1 cellular context compared by ENCODE assay signal in the genomic region with DNA sequence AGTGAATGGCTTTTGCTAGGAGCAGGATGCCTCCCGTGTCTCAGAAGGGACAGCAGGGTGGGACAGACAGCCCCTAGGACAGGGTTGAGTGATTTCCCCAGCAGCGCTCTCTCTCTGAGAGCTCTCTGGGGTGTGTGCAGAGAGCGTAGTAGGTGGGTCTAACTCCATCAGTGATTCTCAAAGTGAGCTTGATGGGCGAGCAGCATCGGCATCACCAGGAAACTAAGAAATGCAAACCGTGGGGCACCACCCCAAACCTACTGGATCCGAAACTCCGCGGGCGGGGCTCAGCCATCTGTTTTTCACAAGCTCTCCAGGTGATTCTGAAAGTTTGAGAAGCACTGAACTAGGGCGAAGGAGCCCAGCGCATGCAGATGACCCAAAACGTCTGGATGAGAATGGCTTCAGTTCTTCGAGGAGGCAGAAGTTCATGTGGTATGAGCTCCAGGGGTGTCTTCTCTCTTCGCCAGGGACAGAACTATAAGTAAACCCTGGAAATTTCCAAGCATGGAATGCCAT.
TF ChIP-seq lines count a peak whose summit lies in the region.

No MANE protein-coding gene starts in this region.

TF ChIP-seq in HepG2, 621 proteins besides CTCF, POLR2A, EP300 and RAD21:
- TF ChIP-seq MTF1 (CRISPR knock-in tag; IDR thresholded peaks at IDR 0.05) (0 out of 2 replicates have a peak, but pooled peaks have one; percentile 57), ZNF292 (CRISPR knock-in tag; IDR thresholded peaks at IDR 0.05; ENCODE audit: borderline replicate concordance, low read depth) (0 out of 2 replicates have a peak, but pooled peaks have one; percentile 1), ZNF749 (CRISPR knock-in tag; IDR thresholded peaks at IDR 0.05; ENCODE audit: borderline replicate concordance) (0 out of 2 replicates have a peak, but pooled peaks have one; percentile 16), ZNF558 (CRISPR knock-in tag; IDR thresholded peaks at IDR 0.05; ENCODE audit: borderline replicate concordance) (no peak), GTF3A (CRISPR knock-in tag; conservative IDR thresholded peaks at IDR 0.05) (0 out of 2 replicates have a peak, but pooled peaks have one; percentile 3), ZNF333 (CRISPR knock-in tag; IDR thresholded peaks at IDR 0.05; ENCODE audit: borderline replicate concordance) (0 out of 2 replicates have a peak, but pooled peaks have one; percentile 13), KDM3A (CRISPR knock-in tag; IDR thresholded peaks at IDR 0.05; ENCODE audit: low read depth) (no peak), NAIF1 (CRISPR knock-in tag; IDR thresholded peaks at IDR 0.05; ENCODE audit: borderline replicate concordance) (no peak), HNRNPK (IDR thresholded peaks at IDR 0.05; ENCODE audit: low read depth, low read length, poor library complexity, severe bottlenecking) (no peak), FOXM1 (CRISPR knock-in tag; IDR thresholded peaks at IDR 0.05) (0 out of 2 replicates have a peak, but pooled peaks have one; percentile 24), ZNF235 (CRISPR knock-in tag; IDR thresholded peaks at IDR 0.05; ENCODE audit: borderline replicate concordance) (peak; percentile 42; the same call in 1 of the 2 replicates), ZNF367 (CRISPR knock-in tag; IDR thresholded peaks at IDR 0.05; ENCODE audit: borderline replicate concordance) (0 out of 2 replicates have a peak, but pooled peaks have one; percentile 30), ZNF446 (CRISPR knock-in tag; IDR thresholded peaks at IDR 0.05) (0 out of 2 replicates have a peak, but pooled peaks have one; percentile 50), ZNF556 (CRISPR knock-in tag; IDR thresholded peaks at IDR 0.05; ENCODE audit: borderline replicate concordance) (no peak), KMT2B (CRISPR knock-in tag; IDR thresholded peaks at IDR 0.05) (0 out of 2 replicates have a peak, but pooled peaks have one; percentile 6), SSRP1 (CRISPR knock-in tag; IDR thresholded peaks at IDR 0.05) (peak; percentile 22), ZFP82 (CRISPR knock-in tag; IDR thresholded peaks at IDR 0.05; ENCODE audit: borderline replicate concordance) (0 out of 2 replicates have a peak, but pooled peaks have one; percentile 26), SRSF1 (optimal IDR thresholded peaks at IDR 0.05; ENCODE audit: low read depth, low read length) (peak; percentile 17), ZSCAN20 (CRISPR knock-in tag; IDR thresholded peaks at IDR 0.05; ENCODE audit: borderline replicate concordance) (0 out of 2 replicates have a peak, but pooled peaks have one; percentile 42), ZNF720 (CRISPR knock-in tag; IDR thresholded peaks at IDR 0.05) (0 out of 2 replicates have a peak, but pooled peaks have one; percentile 8), ZSCAN22 (CRISPR knock-in tag; IDR thresholded peaks at IDR 0.05) (0 out of 2 replicates have a peak, but pooled peaks have one; percentile 9), REL (CRISPR knock-in tag; conservative IDR thresholded peaks at IDR 0.05) (no peak), NFKB2 (CRISPR knock-in tag; IDR thresholded peaks at IDR 0.05; ENCODE audit: borderline replicate concordance) (0 out of 2 replicates have a peak, but pooled peaks have one; percentile 35)
- TF ChIP-seq, protein P1, sequence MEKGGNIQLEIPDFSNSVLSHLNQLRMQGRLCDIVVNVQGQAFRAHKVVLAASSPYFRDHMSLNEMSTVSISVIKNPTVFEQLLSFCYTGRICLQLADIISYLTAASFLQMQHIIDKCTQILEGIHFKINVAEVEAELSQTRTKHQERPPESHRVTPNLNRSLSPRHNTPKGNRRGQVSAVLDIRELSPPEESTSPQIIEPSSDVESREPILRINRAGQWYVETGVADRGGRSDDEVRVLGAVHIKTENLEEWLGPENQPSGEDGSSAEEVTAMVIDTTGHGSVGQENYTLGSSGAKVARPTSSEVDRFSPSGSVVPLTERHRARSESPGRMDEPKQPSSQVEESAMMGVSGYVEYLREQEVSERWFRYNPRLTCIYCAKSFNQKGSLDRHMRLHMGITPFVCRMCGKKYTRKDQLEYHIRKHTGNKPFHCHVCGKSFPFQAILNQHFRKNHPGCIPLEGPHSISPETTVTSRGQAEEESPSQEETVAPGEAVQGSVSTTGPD (CRISPR knock-in tag; IDR thresholded peaks at IDR 0.05): 0 out of 2 replicates have a peak, but pooled peaks have one; percentile 48
- TF ChIP-seq, protein P2, sequence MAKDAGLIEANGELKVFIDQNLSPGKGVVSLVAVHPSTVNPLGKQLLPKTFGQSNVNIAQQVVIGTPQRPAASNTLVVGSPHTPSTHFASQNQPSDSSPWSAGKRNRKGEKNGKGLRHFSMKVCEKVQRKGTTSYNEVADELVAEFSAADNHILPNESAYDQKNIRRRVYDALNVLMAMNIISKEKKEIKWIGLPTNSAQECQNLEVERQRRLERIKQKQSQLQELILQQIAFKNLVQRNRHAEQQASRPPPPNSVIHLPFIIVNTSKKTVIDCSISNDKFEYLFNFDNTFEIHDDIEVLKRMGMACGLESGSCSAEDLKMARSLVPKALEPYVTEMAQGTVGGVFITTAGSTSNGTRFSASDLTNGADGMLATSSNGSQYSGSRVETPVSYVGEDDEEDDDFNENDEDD (CRISPR knock-in tag; IDR thresholded peaks at IDR 0.05; ENCODE audit: borderline replicate concordance): 0 out of 2 replicates have a peak, but pooled peaks have one; percentile 6
- TF ChIP-seq, protein P3, sequence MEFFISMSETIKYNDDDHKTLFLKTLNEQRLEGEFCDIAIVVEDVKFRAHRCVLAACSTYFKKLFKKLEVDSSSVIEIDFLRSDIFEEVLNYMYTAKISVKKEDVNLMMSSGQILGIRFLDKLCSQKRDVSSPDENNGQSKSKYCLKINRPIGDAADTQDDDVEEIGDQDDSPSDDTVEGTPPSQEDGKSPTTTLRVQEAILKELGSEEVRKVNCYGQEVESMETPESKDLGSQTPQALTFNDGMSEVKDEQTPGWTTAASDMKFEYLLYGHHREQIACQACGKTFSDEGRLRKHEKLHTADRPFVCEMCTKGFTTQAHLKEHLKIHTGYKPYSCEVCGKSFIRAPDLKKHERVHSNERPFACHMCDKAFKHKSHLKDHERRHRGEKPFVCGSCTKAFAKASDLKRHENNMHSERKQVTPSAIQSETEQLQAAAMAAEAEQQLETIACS (CRISPR knock-in tag; IDR thresholded peaks at IDR 0.05): 0 out of 2 replicates have a peak, but pooled peaks have one; percentile 39
- TF ChIP-seq, protein P4, sequence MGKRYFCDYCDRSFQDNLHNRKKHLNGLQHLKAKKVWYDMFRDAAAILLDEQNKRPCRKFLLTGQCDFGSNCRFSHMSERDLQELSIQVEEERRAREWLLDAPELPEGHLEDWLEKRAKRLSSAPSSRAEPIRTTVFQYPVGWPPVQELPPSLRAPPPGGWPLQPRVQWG (CRISPR knock-in tag; IDR thresholded peaks at IDR 0.05; ENCODE audit: borderline replicate concordance, low read depth): no peak
- TF ChIP-seq, protein P5, sequence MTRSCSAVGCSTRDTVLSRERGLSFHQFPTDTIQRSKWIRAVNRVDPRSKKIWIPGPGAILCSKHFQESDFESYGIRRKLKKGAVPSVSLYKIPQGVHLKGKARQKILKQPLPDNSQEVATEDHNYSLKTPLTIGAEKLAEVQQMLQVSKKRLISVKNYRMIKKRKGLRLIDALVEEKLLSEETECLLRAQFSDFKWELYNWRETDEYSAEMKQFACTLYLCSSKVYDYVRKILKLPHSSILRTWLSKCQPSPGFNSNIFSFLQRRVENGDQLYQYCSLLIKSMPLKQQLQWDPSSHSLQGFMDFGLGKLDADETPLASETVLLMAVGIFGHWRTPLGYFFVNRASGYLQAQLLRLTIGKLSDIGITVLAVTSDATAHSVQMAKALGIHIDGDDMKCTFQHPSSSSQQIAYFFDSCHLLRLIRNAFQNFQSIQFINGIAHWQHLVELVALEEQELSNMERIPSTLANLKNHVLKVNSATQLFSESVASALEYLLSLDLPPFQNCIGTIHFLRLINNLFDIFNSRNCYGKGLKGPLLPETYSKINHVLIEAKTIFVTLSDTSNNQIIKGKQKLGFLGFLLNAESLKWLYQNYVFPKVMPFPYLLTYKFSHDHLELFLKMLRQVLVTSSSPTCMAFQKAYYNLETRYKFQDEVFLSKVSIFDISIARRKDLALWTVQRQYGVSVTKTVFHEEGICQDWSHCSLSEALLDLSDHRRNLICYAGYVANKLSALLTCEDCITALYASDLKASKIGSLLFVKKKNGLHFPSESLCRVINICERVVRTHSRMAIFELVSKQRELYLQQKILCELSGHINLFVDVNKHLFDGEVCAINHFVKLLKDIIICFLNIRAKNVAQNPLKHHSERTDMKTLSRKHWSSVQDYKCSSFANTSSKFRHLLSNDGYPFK (CRISPR knock-in tag; IDR thresholded peaks at IDR 0.05; ENCODE audit: borderline replicate concordance): peak; percentile 31; the same call in 1 of the 2 replicates
- TF ChIP-seq, protein P6, sequence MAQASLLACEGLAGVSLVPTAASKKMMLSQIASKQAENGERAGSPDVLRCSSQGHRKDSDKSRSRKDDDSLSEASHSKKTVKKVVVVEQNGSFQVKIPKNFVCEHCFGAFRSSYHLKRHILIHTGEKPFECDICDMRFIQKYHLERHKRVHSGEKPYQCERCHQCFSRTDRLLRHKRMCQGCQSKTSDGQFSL (CRISPR knock-in tag; IDR thresholded peaks at IDR 0.05): 0 out of 2 replicates have a peak, but pooled peaks have one; percentile 24
- TF ChIP-seq, protein P7, sequence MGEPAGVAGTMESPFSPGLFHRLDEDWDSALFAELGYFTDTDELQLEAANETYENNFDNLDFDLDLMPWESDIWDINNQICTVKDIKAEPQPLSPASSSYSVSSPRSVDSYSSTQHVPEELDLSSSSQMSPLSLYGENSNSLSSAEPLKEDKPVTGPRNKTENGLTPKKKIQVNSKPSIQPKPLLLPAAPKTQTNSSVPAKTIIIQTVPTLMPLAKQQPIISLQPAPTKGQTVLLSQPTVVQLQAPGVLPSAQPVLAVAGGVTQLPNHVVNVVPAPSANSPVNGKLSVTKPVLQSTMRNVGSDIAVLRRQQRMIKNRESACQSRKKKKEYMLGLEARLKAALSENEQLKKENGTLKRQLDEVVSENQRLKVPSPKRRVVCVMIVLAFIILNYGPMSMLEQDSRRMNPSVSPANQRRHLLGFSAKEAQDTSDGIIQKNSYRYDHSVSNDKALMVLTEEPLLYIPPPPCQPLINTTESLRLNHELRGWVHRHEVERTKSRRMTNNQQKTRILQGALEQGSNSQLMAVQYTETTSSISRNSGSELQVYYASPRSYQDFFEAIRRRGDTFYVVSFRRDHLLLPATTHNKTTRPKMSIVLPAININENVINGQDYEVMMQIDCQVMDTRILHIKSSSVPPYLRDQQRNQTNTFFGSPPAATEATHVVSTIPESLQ (CRISPR knock-in tag; conservative IDR thresholded peaks at IDR 0.05): no peak
